Comparison of ENCODE assay signal across 8 cellular contexts in the genomic region with DNA sequence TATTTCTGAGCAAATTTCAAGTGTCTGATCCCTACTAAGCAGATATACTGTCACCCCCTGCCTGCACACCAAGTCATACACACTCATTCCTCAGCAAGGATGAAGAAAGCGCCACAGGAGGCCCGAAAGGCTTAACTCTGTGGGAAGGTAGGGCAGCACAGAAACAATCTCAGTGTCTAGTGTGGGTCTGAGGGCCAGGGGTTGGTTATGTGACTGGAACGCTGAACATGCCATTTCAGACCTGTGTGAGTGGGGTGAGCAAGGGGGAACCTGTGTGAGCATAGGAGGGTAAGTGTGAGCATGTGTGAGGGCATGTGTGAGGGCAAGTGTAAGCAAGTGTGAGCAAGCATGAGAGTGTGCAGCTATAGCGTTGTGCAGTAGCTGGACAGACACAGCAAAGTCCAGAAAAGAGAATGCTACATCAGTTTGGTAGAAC. TPM values are rescaled to one million over a fixed set of nuclear protein-coding genes. Genes with fewer than 3 reads are reported as not detected.
DNase-seq lines count a peak whose midpoint lies in the region; ATAC-seq and TF ChIP-seq lines count a peak whose summit lies in the region.
"Had no signal": no experiment of that assay in that cellular context is flagged by ENCODE, and none has a peak within 500 bp of the region (broad histone marks: within the 10 kb centered on the region; RNA-seq: fewer than 3 reads in every experiment).

No MANE protein-coding gene starts in this region.

- H3K27me3 Mint-ChIP-seq in activated CD4-positive, alpha-beta memory T cell treated with anti-CD3 and anti-CD28 coated beads for 36 hours, result no peaks in the 10 kb centered on the region
- H3K27me3 Mint-ChIP-seq in stimulated activated memory B cell treated with anti-CD40 and anti-IgM and Interleukin-4, amounts not matched to agents 10 μg/mL and 1 μg/mL and 100 μg/mL, for 72 hours, result no peaks in the 10 kb centered on the region

- peaks cover 72% of the 10 kb centered on the region for H3K4me1 Mint-ChIP-seq in activated CD4-positive, alpha-beta memory T cell treated with anti-CD3 and anti-CD28 coated beads for 36 hours (ENCODE audit: low read depth)
- H3K4me1 Mint-ChIP-seq in stimulated activated memory B cell treated with anti-CD40 and anti-IgM and Interleukin-4, amounts not matched to agents 10 μg/mL and 1 μg/mL and 100 μg/mL, for 72 hours, result peaks cover 88% of the 10 kb centered on the region

- no peak for ATAC-seq in right cardiac atrium
- ATAC-seq in stimulated activated memory B cell treated with anti-CD40 and anti-IgM and Interleukin-4, amounts not matched to agents 10 μg/mL and 1 μg/mL and 100 μg/mL, for 72 hours, result no peak

- intact Hi-C loops in activated CD4-positive, alpha-beta memory T cell treated with anti-CD3 and anti-CD28 coated beads for 36 hours (cut with micrococcal nuclease), result loop anchor here (1.0 to 10.0 kb wide), 4 partner anchors 22 to 1352 kb away; partner anchors contain the start of gene ARF1
- intact Hi-C loops in right cardiac atrium (cut with DNase I), result loop anchor here in 2 of 4 donors (10.0 kb wide), 2 partner anchors 92 to 98 kb away; no protein-coding TSS in a partner anchor

- H3K4me1 ChIP-seq in right cardiac atrium (ENCODE audit: control insufficient read depth, insufficient read depth, low read length), result peaks cover 5% of the 10 kb centered on the region

- CTCF ChIA-PET in activated CD4-positive, alpha-beta memory T cell treated with anti-CD3 and anti-CD28 coated beads for 36 hours (lab: Charles Lee), result interaction anchor here (0.9 to 3.1 kb wide), 6 partner anchors 21 to 107 kb away, joined by 3 to 21 read pairs (median 5); no protein-coding TSS in a partner anchor

- H3K4me3 ChIP-seq in GM12865 (ENCODE audit: low read depth, low read length) (peak overlapping the region; percentile 17), right cardiac atrium (ENCODE audit: low read length) (peak overlapping the region; percentile 40), MG63 (no peak overlapping the region)

- H3K27ac Mint-ChIP-seq in activated CD4-positive, alpha-beta memory T cell treated with anti-CD3 and anti-CD28 coated beads for 36 hours, result peak overlapping the region; percentile 81
- H3K27ac Mint-ChIP-seq in stimulated activated memory B cell treated with anti-CD40 and anti-IgM and Interleukin-4, amounts not matched to agents 10 μg/mL and 1 μg/mL and 100 μg/mL, for 72 hours, result peak overlapping the region; percentile 63

- no peaks in the 10 kb centered on the region for H3K9me3 Mint-ChIP-seq in activated CD4-positive, alpha-beta memory T cell treated with anti-CD3 and anti-CD28 coated beads for 36 hours
- no peaks in the 10 kb centered on the region for H3K9me3 Mint-ChIP-seq in stimulated activated memory B cell treated with anti-CD40 and anti-IgM and Interleukin-4, amounts not matched to agents 10 μg/mL and 1 μg/mL and 100 μg/mL, for 72 hours

- peak overlapping the region; percentile 1 for H3K27ac ChIP-seq in right cardiac atrium (ENCODE audit: low read length)

- POLR2A ChIA-PET in activated CD4-positive, alpha-beta memory T cell treated with anti-CD3 and anti-CD28 coated beads for 36 hours (lab: Charles Lee), result interaction anchor here (0.5 to 1.8 kb wide), 5 partner anchors 10 to 94 kb away, joined by 3 to 6 read pairs (median 4); no protein-coding TSS in a partner anchor

- H3K4me3 Mint-ChIP-seq in activated CD4-positive, alpha-beta memory T cell treated with anti-CD3 and anti-CD28 coated beads for 36 hours, result peak overlapping the region; percentile 89
- H3K4me3 Mint-ChIP-seq in stimulated activated memory B cell treated with anti-CD40 and anti-IgM and Interleukin-4, amounts not matched to agents 10 μg/mL and 1 μg/mL and 100 μg/mL, for 72 hours, result peak overlapping the region; percentile 98

- peaks cover 76% of the 10 kb centered on the region for H3K36me3 Mint-ChIP-seq in activated CD4-positive, alpha-beta memory T cell treated with anti-CD3 and anti-CD28 coated beads for 36 hours
- peaks cover 66% of the 10 kb centered on the region for H3K36me3 Mint-ChIP-seq in stimulated activated memory B cell treated with anti-CD40 and anti-IgM and Interleukin-4, amounts not matched to agents 10 μg/mL and 1 μg/mL and 100 μg/mL, for 72 hours

- H3K27me3 ChIP-seq in right cardiac atrium (ENCODE audit: control insufficient read depth, insufficient read depth) (no peaks in the 10 kb centered on the region), MG63 (no peaks in the 10 kb centered on the region)

- WGBS in right cardiac atrium, result 62% methylated on average over 4 of the region's 4 CpGs

- H3K36me3 ChIP-seq in MG63, result peaks cover 40% of the 10 kb centered on the region

- TF ChIP-seq CTCF in GM12865 (IDR thresholded peaks at IDR 0.05; ENCODE audit: insufficient read depth, low read depth, low read length, missing control alignments), result no peak

- H3K9me3 ChIP-seq in right cardiac atrium (ENCODE audit: control insufficient read depth, low read length) (no peaks in the 10 kb centered on the region), MG63 (no peaks in the 10 kb centered on the region)

- no peak for DNase-seq in GM12865 (ENCODE audit: low read depth)
- peak; percentile 42 for DNase-seq in activated CD4-positive, alpha-beta memory T cell treated with anti-CD3 and anti-CD28 coated beads for 36 hours
- no peak for DNase-seq in right cardiac atrium
- DNase-seq in NCI-H1105 (lab: John Stamatoyannopoulos, UW), result no peak
- no peak for DNase-seq in MG63
- no peak for DNase-seq in SHP77 (lab: John Stamatoyannopoulos, UW)
- DNase-seq: NCI-H2171 had no signal

RNA-seq across cellular contexts. Expression of gene ITPKB, which starts 6.2 kb away (rescaled TPM):
- total RNA-seq in activated CD4-positive, alpha-beta memory T cell treated with anti-CD3 and anti-CD28 coated beads for 36 hours, result 10 to 100 TPM; 37.5 to 38.5 TPM
- total RNA-seq in right cardiac atrium, result 10 to 100 TPM in 2 of 4 donors, 1 to 10 TPM in 2; 9.6 to 15.4 (median 11.1) TPM
- 9.6 TPM for polyA plus RNA-seq in right cardiac atrium
- total RNA-seq in MG63 (2014; rRNA removed; shearing (Covaris generic); ENCODE audit: low replicate concordance), result 14.7 and 19.0 TPM in 2 replicates
